In genomic region chr12:57754411-57755193, GRCh38 we compare ENCODE assay signal across 8 cellular contexts. TPM values are rescaled to one million over a fixed set of nuclear protein-coding genes. Genes with fewer than 3 reads are reported as not detected.
DNase-seq lines count a peak whose midpoint lies in the region; ATAC-seq and TF ChIP-seq lines count a peak whose summit lies in the region.

Gene MARCHF9, plus strand, starts transcription at chr12:57755103. Its CDS starts 426 bp downstream, at chr12:57755529.

- in situ Hi-C loops in ACHN (cut with HindIII; ENCODE audit: low pct_ligation_motif_present, low pct_unique_long_range_greater_than_20kb, low sequenced_read_pairs) = no loop called here

- H3K36me3 ChIP-seq in naive thymus-derived CD4-positive, alpha-beta T cell (ENCODE audit: control insufficient read depth in 2 of 3, insufficient read depth in 3 of 3, low read length in 3 of 3) = peaks cover 0 to 18% (median 0%) of the 10 kb centered on the region in 3 experiments

- H3K4me3 Mint-ChIP-seq in naive thymus-derived CD4-positive, alpha-beta T cell = peak within 1 kb of the TSS; percentile 86 to 99 (median 94)
- peak within 1 kb of the TSS; percentile 83 for H3K4me3 Mint-ChIP-seq in stimulated activated naive CD8-positive, alpha-beta T cell treated with anti-CD3 and anti-CD28 coated beads, Interleukin-15, Interleukin-2, amounts not matched to agents 100 ng/mL and 50 ng/mL, for 24 hours

- CTCF ChIA-PET in naive thymus-derived CD4-positive, alpha-beta T cell (lab: Charles Lee) = interaction anchor here (0.6 to 2.5 kb wide), 3 partner anchors 10 to 144 kb away, joined by 3 to 10 read pairs (median 3); no protein-coding TSS in a partner anchor

- ATAC-seq in HG03565 (IDR thresholded peaks at IDR 0.05; ENCODE audit: unreplicated experiment) = peak; percentile 15
- peak; percentile 60 for ATAC-seq in naive thymus-derived CD4-positive, alpha-beta T cell

- H3K36me3 Mint-ChIP-seq in naive thymus-derived CD4-positive, alpha-beta T cell = peaks cover 4 to 31% (median 11%) of the 10 kb centered on the region in 5 donors
- peaks cover 27% of the 10 kb centered on the region for H3K36me3 Mint-ChIP-seq in stimulated activated naive CD8-positive, alpha-beta T cell treated with anti-CD3 and anti-CD28 coated beads, Interleukin-15, Interleukin-2, amounts not matched to agents 100 ng/mL and 50 ng/mL, for 24 hours (ENCODE audit: low read depth)

- TF ChIP-seq CTCF in epithelial cell of proximal tubule (conservative IDR thresholded peaks at IDR 0.05; ENCODE audit: low read depth, low read length) = no peak

- intact Hi-C loops in naive thymus-derived CD4-positive, alpha-beta T cell (cut with micrococcal nuclease) = loop anchor here (2.0 to 10.0 kb wide), 8 partner anchors 14 to 1930 kb away; partner anchors contain the start of genes ARHGAP9 (in 1 of the 2), DNAJC14 (in 1 of the 2), NAB2 (in 1 of the 2) and PRIM1 (in 1 of the 2)

- POLR2A ChIA-PET in naive thymus-derived CD4-positive, alpha-beta T cell (lab: Charles Lee) = interaction anchor here (0.7 to 3.3 kb wide), 4 partner anchors 10 to 162 kb away, joined by 3 to 17 read pairs (median 6); partner anchors contain the start of genes CYP27B1 and TSPAN31

- H3K27ac Mint-ChIP-seq in naive thymus-derived CD4-positive, alpha-beta T cell = peak within 1 kb of the TSS; percentile 87 to 99 (median 93)
- H3K27ac Mint-ChIP-seq in stimulated activated naive CD8-positive, alpha-beta T cell treated with anti-CD3 and anti-CD28 coated beads, Interleukin-15, Interleukin-2, amounts not matched to agents 100 ng/mL and 50 ng/mL, for 24 hours = peak within 1 kb of the TSS; percentile 79

- H3K27me3 Mint-ChIP-seq in naive thymus-derived CD4-positive, alpha-beta T cell = peaks cover 0 to 2% (median 0%) of the 10 kb centered on the region in 5 donors
- no peaks in the 10 kb centered on the region for H3K27me3 Mint-ChIP-seq in stimulated activated naive CD8-positive, alpha-beta T cell treated with anti-CD3 and anti-CD28 coated beads, Interleukin-15, Interleukin-2, amounts not matched to agents 100 ng/mL and 50 ng/mL, for 24 hours

- H3K27me3 ChIP-seq in naive thymus-derived CD4-positive, alpha-beta T cell (ENCODE audit: control insufficient read depth in 2 of 2, insufficient read depth in 2 of 2, low read length in 2 of 2) = no peaks in the 10 kb centered on the region

- DNase-seq in ACHN (peak; percentile 86), GM19238 (ENCODE audit: insufficient read length, low spot score) (peak; percentile 81), NOMO-1 (lab: John Stamatoyannopoulos, UW; ENCODE audit: unreplicated experiment in 2 of 2) (peak; percentile 36 to 57), epithelial cell of proximal tubule (ENCODE audit: low read depth) (no peak)
- peak; percentile 87 for DNase-seq in activated CD8-positive, alpha-beta memory T cell treated with anti-CD3 and anti-CD28 coated beads, Interleukin-2, amount 50 U/mL, for 48 hours
- peak; percentile 63 to 92 (median 81) for DNase-seq in naive thymus-derived CD4-positive, alpha-beta T cell

- peaks cover 35 to 45% of the 10 kb centered on the region in 2 donors for H3K4me1 ChIP-seq in naive thymus-derived CD4-positive, alpha-beta T cell (ENCODE audit: control insufficient read depth in 2 of 2, insufficient read depth in 2 of 2, low read length in 2 of 2)

- peak within 1 kb of the TSS; percentile 85 for H3K27ac ChIP-seq in naive thymus-derived CD4-positive, alpha-beta T cell (ENCODE audit: low read depth, low read length)

- peaks cover 0 to 2% (median 0%) of the 10 kb centered on the region in 11 donors for H3K9me3 Mint-ChIP-seq in naive thymus-derived CD4-positive, alpha-beta T cell
- no peaks in the 10 kb centered on the region for H3K9me3 Mint-ChIP-seq in stimulated activated naive CD8-positive, alpha-beta T cell treated with anti-CD3 and anti-CD28 coated beads, Interleukin-15, Interleukin-2, amounts not matched to agents 100 ng/mL and 50 ng/mL, for 24 hours

- H3K9me3 ChIP-seq in naive thymus-derived CD4-positive, alpha-beta T cell (ENCODE audit: control insufficient read depth in 2 of 3, low read length in 3 of 3) = no peaks in the 10 kb centered on the region

- peaks cover 46 to 73% (median 68%) of the 10 kb centered on the region in 7 donors for H3K4me1 Mint-ChIP-seq in naive thymus-derived CD4-positive, alpha-beta T cell
- H3K4me1 Mint-ChIP-seq in stimulated activated naive CD8-positive, alpha-beta T cell treated with anti-CD3 and anti-CD28 coated beads, Interleukin-15, Interleukin-2, amounts not matched to agents 100 ng/mL and 50 ng/mL, for 24 hours (ENCODE audit: low read depth) = peaks cover 59% of the 10 kb centered on the region

- H3K4me3 ChIP-seq in epithelial cell of proximal tubule (ENCODE audit: low read depth, low read length) = peak within 1 kb of the TSS; percentile 73
- H3K4me3 ChIP-seq in naive thymus-derived CD4-positive, alpha-beta T cell (ENCODE audit: low read length) = peak within 1 kb of the TSS; percentile 61

RNA-seq across cellular contexts. Expression of gene MARCHF9, which starts in this region (rescaled TPM):
- total RNA-seq in epithelial cell of proximal tubule = 4.5 and 4.7 TPM in 2 replicates
- total RNA-seq in naive thymus-derived CD4-positive, alpha-beta T cell = 10 to 100 TPM; 27.8 to 61.7 (median 44.4) TPM
- 1 to 10 TPM; 3.2 to 6.6 TPM for polyA plus RNA-seq in naive thymus-derived CD4-positive, alpha-beta T cell
